Comparison of ENCODE assay signal across 8 cellular contexts in genomic region chr4:10584042-10584441, GRCh38.
DNase-seq lines count a peak whose midpoint lies in the region; ATAC-seq and TF ChIP-seq lines count a peak whose summit lies in the region.

No MANE protein-coding gene starts in this region.

- no peaks in the 10 kb centered on the region for H3K9me3 Mint-ChIP-seq in endothelial cell (ENCODE audit: unreplicated experiment)

- 8 to 16% methylated on average over 2 of the region's 2 CpGs for WGBS in body of pancreas, 2 donors

- H3K27ac Mint-ChIP-seq in endothelial cell (ENCODE audit: unreplicated experiment): no peak overlapping the region

- intact Hi-C loops in body of pancreas (cut with DNase I) (no loop called here), posterior vena cava (cut with DNase I) (loop anchor here in 1 of 2 donors (5.0 kb wide), 1 partner anchor 838 kb away; no protein-coding TSS in a partner anchor)

- H3K36me3 Mint-ChIP-seq in endothelial cell (ENCODE audit: low read depth, unreplicated experiment): no peaks in the 10 kb centered on the region

- H3K4me3 Mint-ChIP-seq in endothelial cell (ENCODE audit: unreplicated experiment): no peak overlapping the region

- no peak for TF ChIP-seq POLR2A in body of pancreas (IDR thresholded peaks at IDR 0.05)

- H3K4me1 ChIP-seq in body of pancreas: no peaks in the 10 kb centered on the region

- H3K27me3 ChIP-seq in body of pancreas: no peaks in the 10 kb centered on the region

- DNase-seq in stimulated activated CD4-positive, alpha-beta T cell treated with anti-CD3 and anti-CD28 coated beads, Interleukin-15, amount 100 ng/mL, for 24 hours: peak; percentile 3
- DNase-seq in stimulated activated CD4-positive, alpha-beta T cell treated with anti-CD3 and anti-CD28 coated beads, Interleukin-4, amount 100 ng/mL, for 4 hours: no peak
- DNase-seq in body of pancreas (peak in 1 of 4 donors; percentile 36), lung microvascular endothelial cell (ENCODE audit: low read depth in 2 of 2) (peak; percentile 63 to 81), posterior vena cava (ENCODE audit: low spot score) (no peak), endothelial cell (ENCODE audit: low spot score) (no peak)

- ATAC-seq in HG03439 (IDR thresholded peaks at IDR 0.05; ENCODE audit: unreplicated experiment): peak; percentile 55
- peak; percentile 55 for ATAC-seq in body of pancreas
- no peak for ATAC-seq in GM18909 (IDR thresholded peaks at IDR 0.05; ENCODE audit: poor library complexity, unreplicated experiment)

- no peaks in the 10 kb centered on the region for H3K36me3 ChIP-seq in body of pancreas (replicated peaks in 1 of 2; ENCODE audit: insufficient read depth in 1 of 2, low read depth in 2 of 2)

- no peak overlapping the region for H3K4me3 ChIP-seq in body of pancreas

- H3K9me3 ChIP-seq in body of pancreas: no peaks in the 10 kb centered on the region

- H3K4me1 Mint-ChIP-seq in endothelial cell (ENCODE audit: unreplicated experiment): peaks cover under 1% of the 10 kb centered on the region

- no peak overlapping the region for H3K27ac ChIP-seq in body of pancreas

- H3K27me3 Mint-ChIP-seq in endothelial cell (ENCODE audit: unreplicated experiment): peaks cover 1% of the 10 kb centered on the region

- TF ChIP-seq CTCF in body of pancreas (IDR thresholded peaks at IDR 0.05) (no peak), endothelial cell (IDR thresholded peaks at IDR 0.05; ENCODE audit: unreplicated experiment) (no peak)

Comparison
In these comparisons a context has a peak if more than half of its experiments do, and no peak if none do; other contexts are left out.
1. DNase-seq: peak in stimulated activated CD4-positive, alpha-beta T cell treated with anti-CD3 and anti-CD28 coated beads, Interleukin-15, amount 100 ng/mL, for 24 hours (single experiment) and lung microvascular endothelial cell (2 of 2); none in stimulated activated CD4-positive, alpha-beta T cell treated with anti-CD3 and anti-CD28 coated beads, Interleukin-4, amount 100 ng/mL, for 4 hours (0 of 2), posterior vena cava (single experiment) and endothelial cell (single experiment).